ENCODE assay signal across 1 cellular context in genomic region chr3:106332884-106333283, GRCh38.
TF ChIP-seq lines count a peak whose summit lies in the region.

No MANE protein-coding gene starts in this region.

TF ChIP-seq in GM12878, 131 proteins besides CTCF, POLR2A, EP300 and RAD21 (continued from another document):
- TF ChIP-seq NFIC (IDR thresholded peaks at IDR 0.05; ENCODE audit: low read depth, low read length): peak; percentile 78
- peak in 1 of 2 experiments; percentile 70; a peak in 1 of 4 replicates for TF ChIP-seq ETV6 (conservative IDR thresholded peaks at IDR 0.05 in 1 of 2, IDR thresholded peaks at IDR 0.05 in 1 of 2; ENCODE audit: borderline replicate concordance in 1 of 2, low read depth in 1 of 2)
- TF ChIP-seq SMC3 (IDR thresholded peaks at IDR 0.05; ENCODE audit: borderline replicate concordance, low read length): peak; percentile 26; the same call in 1 of the 2 replicates
- TF ChIP-seq HCFC1 (IDR thresholded peaks at IDR 0.05; ENCODE audit: low read length): no peak
- TF ChIP-seq ATF2 (IDR thresholded peaks at IDR 0.05; ENCODE audit: low read length): 0 out of 2 replicates have a peak, but pooled peaks have one; percentile 5
- TF ChIP-seq SMAD1 (IDR thresholded peaks at IDR 0.05; ENCODE audit: low read depth, partially characterized antibody): no peak
- TF ChIP-seq BCL3 (IDR thresholded peaks at IDR 0.05; ENCODE audit: borderline replicate concordance, insufficient read depth, low read depth, low read length, poor library complexity, severe bottlenecking): peak; percentile 73
- TF ChIP-seq RUNX3 (IDR thresholded peaks at IDR 0.05; ENCODE audit: low read length): peak; percentile 79
- TF ChIP-seq, protein P1, sequence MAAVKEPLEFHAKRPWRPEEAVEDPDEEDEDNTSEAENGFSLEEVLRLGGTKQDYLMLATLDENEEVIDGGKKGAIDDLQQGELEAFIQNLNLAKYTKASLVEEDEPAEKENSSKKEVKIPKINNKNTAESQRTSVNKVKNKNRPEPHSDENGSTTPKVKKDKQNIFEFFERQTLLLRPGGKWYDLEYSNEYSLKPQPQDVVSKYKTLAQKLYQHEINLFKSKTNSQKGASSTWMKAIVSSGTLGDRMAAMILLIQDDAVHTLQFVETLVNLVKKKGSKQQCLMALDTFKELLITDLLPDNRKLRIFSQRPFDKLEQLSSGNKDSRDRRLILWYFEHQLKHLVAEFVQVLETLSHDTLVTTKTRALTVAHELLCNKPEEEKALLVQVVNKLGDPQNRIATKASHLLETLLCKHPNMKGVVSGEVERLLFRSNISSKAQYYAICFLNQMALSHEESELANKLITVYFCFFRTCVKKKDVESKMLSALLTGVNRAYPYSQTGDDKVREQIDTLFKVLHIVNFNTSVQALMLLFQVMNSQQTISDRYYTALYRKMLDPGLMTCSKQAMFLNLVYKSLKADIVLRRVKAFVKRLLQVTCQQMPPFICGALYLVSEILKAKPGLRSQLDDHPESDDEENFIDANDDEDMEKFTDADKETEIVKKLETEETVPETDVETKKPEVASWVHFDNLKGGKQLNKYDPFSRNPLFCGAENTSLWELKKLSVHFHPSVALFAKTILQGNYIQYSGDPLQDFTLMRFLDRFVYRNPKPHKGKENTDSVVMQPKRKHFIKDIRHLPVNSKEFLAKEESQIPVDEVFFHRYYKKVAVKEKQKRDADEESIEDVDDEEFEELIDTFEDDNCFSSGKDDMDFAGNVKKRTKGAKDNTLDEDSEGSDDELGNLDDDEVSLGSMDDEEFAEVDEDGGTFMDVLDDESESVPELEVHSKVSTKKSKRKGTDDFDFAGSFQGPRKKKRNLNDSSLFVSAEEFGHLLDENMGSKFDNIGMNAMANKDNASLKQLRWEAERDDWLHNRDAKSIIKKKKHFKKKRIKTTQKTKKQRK (IDR thresholded peaks at IDR 0.05; ENCODE audit: low read depth, low read length): no peak
- peak; percentile 46; the same call in 1 of the 2 replicates for TF ChIP-seq IKZF1 (conservative IDR thresholded peaks at IDR 0.05)
- TF ChIP-seq USF1 (IDR thresholded peaks at IDR 0.05; ENCODE audit: borderline replicate concordance, extremely low read length, insufficient read depth, low read depth, low read length): no peak
- no peak for TF ChIP-seq SUPT20H (IDR thresholded peaks at IDR 0.05; ENCODE audit: borderline replicate concordance, control insufficient read depth, low read depth, low read length)
- TF ChIP-seq BMI1 (IDR thresholded peaks at IDR 0.05; ENCODE audit: borderline replicate concordance): no peak
- TF ChIP-seq CBX5 (IDR thresholded peaks at IDR 0.05; ENCODE audit: low read depth): 0 out of 2 replicates have a peak, but pooled peaks have one; percentile 33
- no peak for TF ChIP-seq E4F1 (IDR thresholded peaks at IDR 0.05; ENCODE audit: borderline replicate concordance, partially characterized antibody)
- peak; percentile 67 for TF ChIP-seq BCL11A (IDR thresholded peaks at IDR 0.05; ENCODE audit: low read depth, low read length)
- 0 out of 2 replicates have a peak, but pooled peaks have one; percentile 44 for TF ChIP-seq ZBED1 (IDR thresholded peaks at IDR 0.05; ENCODE audit: borderline replicate concordance)
- TF ChIP-seq SMAD5 (IDR thresholded peaks at IDR 0.05; ENCODE audit: low read depth): no peak
- peak; percentile 81 for TF ChIP-seq JUNB (IDR thresholded peaks at IDR 0.05)
- TF ChIP-seq TCF3 (IDR thresholded peaks at IDR 0.05; ENCODE audit: borderline replicate concordance, insufficient read depth, low read depth, low read length): 0 out of 2 replicates have a peak, but pooled peaks have one; percentile 69
- TF ChIP-seq POU2F2 (IDR thresholded peaks at IDR 0.05; ENCODE audit: borderline replicate concordance, low read depth, low read length): 0 out of 3 replicates have a peak, but pooled peaks have one; percentile 13
- peak; percentile 70; the same call in 1 of the 2 replicates for TF ChIP-seq CREM (IDR thresholded peaks at IDR 0.05; ENCODE audit: low read depth)
- TF ChIP-seq FOXM1 (IDR thresholded peaks at IDR 0.05; ENCODE audit: low read depth, low read length): peak; percentile 62; the same call in 1 of the 2 replicates
- TF ChIP-seq TCF12 (IDR thresholded peaks at IDR 0.05; ENCODE audit: low read depth, low read length): peak; percentile 78; the same call in 1 of the 2 replicates
- peak; percentile 43 to 72; a peak in 3 of 4 replicates for TF ChIP-seq IKZF2 (IDR thresholded peaks at IDR 0.05)
- no peak for TF ChIP-seq ATF3 (IDR thresholded peaks at IDR 0.05; ENCODE audit: borderline replicate concordance, extremely low read depth, low read depth, low read length)
- 0 out of 2 replicates have a peak, but pooled peaks have one; percentile 32 for TF ChIP-seq GATAD2B (conservative IDR thresholded peaks at IDR 0.05; ENCODE audit: low read depth)
TF ChIP-seq in GM12878: peak in this region for 21.
